4 cellular contexts compared by ENCODE assay signal in genomic region chr4:99356149-99356548, GRCh38. TPM values are rescaled to one million over a fixed set of nuclear protein-coding genes. Genes with fewer than 3 reads are reported as not detected.
"Had no signal": no experiment of that assay in that cellular context is flagged by ENCODE, and none has a peak within 500 bp of the region (broad histone marks: within the 10 kb centered on the region; RNA-seq: fewer than 3 reads in every experiment).

No MANE protein-coding gene starts in this region.

RNA-seq across cellular contexts. Expression of gene ADH1C, which starts 3.6 kb away (rescaled TPM):
- total RNA-seq: LHCN-M2, NCI-H460, SJSA1 had no signal

RNA-seq across cellular contexts. Expression of gene ADH1B, which starts 34.9 kb away (rescaled TPM):
- total RNA-seq: HT-29, LHCN-M2, NCI-H460, SJSA1 had no signal
